8 cellular contexts compared by ENCODE assay signal in the genomic region with DNA sequence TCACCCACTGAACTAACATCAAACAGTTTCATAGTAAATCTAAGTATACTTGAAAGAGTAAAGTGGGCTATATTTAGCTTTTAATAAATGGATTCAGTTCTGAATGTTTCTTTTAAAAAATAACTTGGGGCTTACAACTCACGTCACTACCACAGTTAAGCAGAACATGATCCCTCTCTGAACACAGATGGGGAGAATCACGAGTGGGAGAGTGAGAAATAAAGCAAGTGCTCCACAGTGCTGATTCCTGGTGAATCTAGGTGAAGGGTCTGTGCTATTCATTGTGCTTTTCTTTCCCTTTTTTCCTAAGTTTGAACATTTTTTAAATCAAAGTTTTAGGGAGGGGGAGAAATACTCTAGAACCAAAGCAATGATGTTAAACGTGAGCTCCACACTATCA.
DNase-seq lines count a peak whose midpoint lies in the region; ATAC-seq and TF ChIP-seq lines count a peak whose summit lies in the region.

No MANE protein-coding gene starts in this region.

- TF ChIP-seq EP300 in esophagus muscularis mucosa (IDR thresholded peaks at IDR 0.05), result no peak
- no peak for TF ChIP-seq EP300 in transverse colon (IDR thresholded peaks at IDR 0.05; ENCODE audit: low read depth)

- peak overlapping the region in 9 of 10 donors; percentile 18 to 81 (median 67) for H3K27ac ChIP-seq in heart right ventricle
- H3K27ac ChIP-seq in esophagus muscularis mucosa (replicated peaks in 1 of 4), result peak overlapping the region; percentile 48 to 69 (median 64)
- H3K27ac ChIP-seq in transverse colon, result peak overlapping the region; percentile 29 to 59 (median 44)

- H3K9me3 ChIP-seq in heart right ventricle (peaks cover 0 to 9% (median 0%) of the 10 kb centered on the region in 11 donors), esophagus muscularis mucosa (no peaks in the 10 kb centered on the region), transverse colon (no peaks in the 10 kb centered on the region)

- intact Hi-C loops in heart right ventricle (cut with DNase I), result loop anchor here in 1 of 10 donors (5.0 kb wide), 1 partner anchor 124 kb away; no protein-coding TSS in a partner anchor
- intact Hi-C loops in Right ventricle myocardium superior (cut with DNase I), result loop anchor here (10.0 kb wide), 1 partner anchor 131 kb away; no protein-coding TSS in a partner anchor
- intact Hi-C loops in esophagus muscularis mucosa (cut with DNase I), result no loop called here
- intact Hi-C loops in transverse colon (cut with DNase I; ENCODE audit: low total_unique reads), result no loop called here

- in situ Hi-C loops in transverse colon (cut with MboI; ENCODE audit: low pct_ligation_motif_present in 1 of 4, low pct_unique_long_range_greater_than_20kb in 1 of 4, low sequenced_read_pairs in 3 of 4), result loop anchor here in 1 of 4 donors (25.0 kb wide), 1 partner anchor 746 kb away; no protein-coding TSS in a partner anchor

- H3K4me3 ChIP-seq in heart right ventricle, result peak overlapping the region in 7 of 10 donors; percentile 4 to 36 (median 27)
- peak overlapping the region; percentile 23 to 37 (median 27) for H3K4me3 ChIP-seq in esophagus muscularis mucosa
- peak overlapping the region in 1 of 4 donors; percentile 20 for H3K4me3 ChIP-seq in transverse colon

- DNase-seq in heart right ventricle (no peak), Right ventricle myocardium superior (no peak), esophagus muscularis mucosa (ENCODE audit: extremely low spot score) (no peak), transverse colon (no peak), dedifferentiated amniotic fluid mesenchymal stem cell (ENCODE audit: extremely low spot score) (no peak), SKM-1 treated with dmso at 0.1 percent for 144 hours (lab: John Stamatoyannopoulos, UW; ENCODE audit: unreplicated experiment) (no peak)
- no peak for DNase-seq in stimulated activated CD4-positive, alpha-beta T cell treated with anti-CD3 and anti-CD28 coated beads, Interleukin-12 subunit alpha, Interleukin-12 subunit beta, amount 100 ng/mL, for 4 hours

- H3K36me3 ChIP-seq in heart right ventricle, result peaks cover 0 to 27% (median 17%) of the 10 kb centered on the region in 9 donors
- peaks cover 5 to 27% (median 18%) of the 10 kb centered on the region in 4 donors for H3K36me3 ChIP-seq in esophagus muscularis mucosa
- peaks cover 0 to 12% (median 5%) of the 10 kb centered on the region in 4 donors for H3K36me3 ChIP-seq in transverse colon

- no peak for TF ChIP-seq POLR2A in esophagus muscularis mucosa (IDR thresholded peaks at IDR 0.05; ENCODE audit: low read depth)
- no peak for TF ChIP-seq POLR2A in transverse colon (IDR thresholded peaks at IDR 0.05)

- ATAC-seq in heart right ventricle (peak in 1 of 8 donors; percentile 36), Right ventricle myocardium superior (ENCODE audit: poor library complexity) (no peak), HG03066 (IDR thresholded peaks at IDR 0.05; ENCODE audit: low read depth, unreplicated experiment) (peak; percentile 6)

- 51 to 67% methylated on average over 3 of the region's 3 CpGs for WGBS in heart right ventricle, 2 donors
- WGBS in esophagus muscularis mucosa, result 38% methylated on average over 3 of the region's 3 CpGs
- WGBS in transverse colon (ENCODE audit: low coverage in 1 of 2), 2 donors, result 60 to 74% methylated on average over 3 of the region's 3 CpGs

- H3K4me1 ChIP-seq in heart right ventricle, result peaks cover 6 to 41% (median 19%) of the 10 kb centered on the region in 9 donors
- H3K4me1 ChIP-seq in esophagus muscularis mucosa, result peaks cover 20 to 25% (median 23%) of the 10 kb centered on the region in 4 donors
- peaks cover 0 to 15% (median 0%) of the 10 kb centered on the region in 4 donors for H3K4me1 ChIP-seq in transverse colon

- TF ChIP-seq CTCF in heart right ventricle (IDR thresholded peaks at IDR 0.05) (no peak), esophagus muscularis mucosa (IDR thresholded peaks at IDR 0.05) (no peak), transverse colon (IDR thresholded peaks at IDR 0.05) (no peak)

- H3K27me3 ChIP-seq in heart right ventricle (no peaks in the 10 kb centered on the region), esophagus muscularis mucosa (no peaks in the 10 kb centered on the region), transverse colon (no peaks in the 10 kb centered on the region)
